ENCODE assay signal across 16 cellular contexts in genomic region chr22:21622624-21623401, GRCh38. TPM values are rescaled to one million over a fixed set of nuclear protein-coding genes. Genes with fewer than 3 reads are reported as not detected.
DNase-seq lines count a peak whose midpoint lies in the region; ATAC-seq, FAIRE-seq and TF ChIP-seq lines count a peak whose summit lies in the region.
"Had no signal": no experiment of that assay in that cellular context is flagged by ENCODE, and none has a peak within 500 bp of the region (broad histone marks: within the 10 kb centered on the region; RNA-seq: fewer than 3 reads in every experiment).

No MANE protein-coding gene starts in this region.

- H3K4me2 ChIP-seq in HCT116 (ENCODE audit: low read length) (no peak overlapping the region), K562 (ENCODE audit: insufficient read depth, low read length) (no peak overlapping the region)
- H3K4me2 ChIP-seq: PC-9 had no signal

- H4K20me1 ChIP-seq in HCT116 (ENCODE audit: insufficient read depth) (no peaks in the 10 kb centered on the region), K562 (replicated peaks; ENCODE audit: control insufficient read depth, insufficient read depth, low read length) (peaks cover 80% of the 10 kb centered on the region)

- FAIRE-seq in K562 (lab: Jason Lieb, UNC) (no peak), frontal cortex (lab: Jason Lieb, UNC) (no peak)
- FAIRE-seq: small intestine had no signal

- H3K27me3 ChIP-seq in HCT116 (ENCODE audit: insufficient read depth, low read length): no peaks in the 10 kb centered on the region
- H3K27me3 ChIP-seq in K562 (ENCODE audit: control insufficient read depth in 2 of 2, insufficient read depth in 2 of 2, low read length in 2 of 2): no peaks in the 10 kb centered on the region

- H3K27ac Mint-ChIP-seq in CD14-positive monocyte (peak overlapping the region in 6 of 7 donors; percentile 22 to 81 (median 58)), nephron progenitor cell (peak overlapping the region; percentile 95)
- H3K27ac Mint-ChIP-seq: B cell had no signal

- H3K27ac ChIP-seq in HCT116 (ENCODE audit: low read depth, low read length) (peak overlapping the region; percentile 7; the same call in 1 of the 2 replicates), K562 (ENCODE audit: extremely low read depth, low read depth, low read length) (no peak overlapping the region)
- H3K27ac ChIP-seq: PC-9 had no signal

- H3K4me1 Mint-ChIP-seq in CD14-positive monocyte (peaks cover 63% of the 10 kb centered on the region), nephron progenitor cell (peaks cover 54% of the 10 kb centered on the region)

- TF ChIP-seq POLR2A in HCT116 (IDR thresholded peaks at IDR 0.05; ENCODE audit: borderline replicate concordance, extremely low read depth, insufficient read depth, insufficient read length) (no peak), K562 (conservative IDR thresholded peaks at IDR 0.05) (no peak)

- H3K9me1 ChIP-seq in K562 (ENCODE audit: control insufficient read depth, insufficient read depth, low read length): peaks cover 41% of the 10 kb centered on the region

- POLR2A ChIA-PET in HCT116 (lab: Charles Lee) (interaction anchor here (0.9 kb wide), 1 partner anchor 19 kb away, joined by 3 read pairs; the partner anchor contains the start of gene SDF2L1), K562 (lab: Yijun Ruan, JAX) (interaction anchor here (0.6 to 76.8 kb wide), 11 partner anchors 3 to 1443 kb away, joined by 3 to 4622 read pairs (median 4); partner anchors contain the start of genes CCDC116, PPIL2, SDF2L1 and YDJC)

- H3K4me3 ChIP-seq in HCT116 (replicated peaks in 1 of 2; ENCODE audit: low read depth in 1 of 2, low read length in 2 of 2) (no peak overlapping the region), K562 (no peak overlapping the region)
- H3K4me3 ChIP-seq: lung, PC-9 had no signal

- no peak overlapping the region for H3K9ac ChIP-seq in HCT116 (ENCODE audit: low read length)
- H3K9ac ChIP-seq in K562 (ENCODE audit: insufficient read depth in 1 of 2, low read depth in 2 of 2, low read length in 2 of 2): peak overlapping the region in 1 of 2 experiments; percentile 24; a peak in 1 of 4 replicates

- peaks cover 0 to 26% of the 10 kb centered on the region in 2 experiments; a peak in 1 of 4 replicates for H3K36me3 ChIP-seq in HCT116 (ENCODE audit: control insufficient read depth in 1 of 2, insufficient read depth in 2 of 2, low read length in 2 of 2)
- H3K36me3 ChIP-seq in K562 (ENCODE audit: control insufficient read depth, insufficient read depth, low read length): peaks cover 92% of the 10 kb centered on the region

- H3K9me2 ChIP-seq in HCT116 (ENCODE audit: insufficient read depth): no peaks in the 10 kb centered on the region

- no peak for TF ChIP-seq CTCF in CD14-positive monocyte (IDR thresholded peaks at IDR 0.05)
- no peak for TF ChIP-seq CTCF in HCT116 (IDR thresholded peaks at IDR 0.05 in 2 of 3, conservative IDR thresholded peaks at IDR 0.05 in 1 of 3; ENCODE audit: borderline replicate concordance in 1 of 3, insufficient read depth in 1 of 3, low read depth in 2 of 3, low read length in 2 of 3)
- no peak for TF ChIP-seq CTCF in K562 (IDR thresholded peaks at IDR 0.05 in 2 of 3, conservative IDR thresholded peaks at IDR 0.05 in 1 of 3; ENCODE audit: insufficient read depth in 2 of 3, low read depth in 1 of 3, low read length in 3 of 3)
- TF ChIP-seq CTCF in nephron progenitor cell (IDR thresholded peaks at IDR 0.05): no peak

- H3K36me3 Mint-ChIP-seq in CD14-positive monocyte (peaks cover 15 to 52% of the 10 kb centered on the region in 2 donors), nephron progenitor cell (ENCODE audit: low read depth) (peaks cover 8% of the 10 kb centered on the region)

- CTCF ChIA-PET in HCT116 (lab: Charles Lee): interaction anchor here (0.7 to 3.2 kb wide), 3 partner anchors 9 to 24 kb away, joined by 3 to 16 read pairs (median 3); partner anchors contain the start of genes CCDC116 and SDF2L1
- CTCF ChIA-PET in K562 (lab: Yijun Ruan, JAX; ENCODE audit: low intra/inter-chr PET ratio): interaction anchor here (0.8 to 2.6 kb wide), 2 partner anchors 19 to 24 kb away, joined by 4 to 40 read pairs; partner anchors contain the start of gene SDF2L1

- BruUV-seq in HCT116 (replicated peaks; lab: Mats Ljungman, UMichigan): no TSS peak
- no TSS peak for BruUV-seq in K562 (replicated peaks; lab: Mats Ljungman, UMichigan)

- RAD21 ChIA-PET in HCT116 (lab: Charles Lee; ENCODE audit: low non-redundant PET in 1 of 2, low total read pairs in 2 of 2, uncharacterized antibody in 2 of 2, unreplicated experiment in 2 of 2): no interaction called here

- H3K4me3 Mint-ChIP-seq in CD14-positive monocyte (no peak overlapping the region), nephron progenitor cell (no peak overlapping the region)
- H3K4me3 Mint-ChIP-seq: B cell had no signal

- DNase-seq in CD14-positive monocyte (ENCODE audit: low spot score): no peak
- no peak for DNase-seq in HCT116 (ENCODE audit: low read depth, low spot score)
- DNase-seq in K562 (ENCODE audit: extremely low read depth in 1 of 4, low spot score in 3 of 4): peak in 1 of 4 experiments; percentile 37
- no peak for DNase-seq in nephron progenitor cell
- DNase-seq in effector CD8-positive, alpha-beta T cell (lab: John Stamatoyannopoulos, UW): no peak
- no peak for DNase-seq in AG08396 (ENCODE audit: low spot score)
- DNase-seq in frontal cortex (ENCODE audit: low spot score in 2 of 2): no peak
- DNase-seq: activated CD4-positive, alpha-beta T cell treated with anti-CD3 and anti-CD28 coated beads for 1 hour; activated T-cell treated with anti-CD3 and anti-CD28 coated beads, Interleukin-2, amount 50 U/mL, for 1 hour; DND-41; NCI-H187; PC-9; small intestine had no signal

- H3K27me3 Mint-ChIP-seq in CD14-positive monocyte (ENCODE audit: low read depth in 3 of 3) (peaks cover 0 to 1% (median 0%) of the 10 kb centered on the region in 3 donors), nephron progenitor cell (ENCODE audit: low read depth, poor library complexity) (no peaks in the 10 kb centered on the region)
- H3K27me3 Mint-ChIP-seq: B cell had no signal

- H3K9me3 Mint-ChIP-seq in CD14-positive monocyte: no peaks in the 10 kb centered on the region
- H3K9me3 Mint-ChIP-seq in nephron progenitor cell: no peaks in the 10 kb centered on the region

- H3K79me2 ChIP-seq in HCT116 (ENCODE audit: insufficient read depth, low read length) (peaks cover 74% of the 10 kb centered on the region), K562 (ENCODE audit: control insufficient read depth, insufficient read depth, low read length) (peaks cover 88% of the 10 kb centered on the region)

- in situ Hi-C loops in K562 (cut with MboI): no loop called here

- TF ChIP-seq RAD21 in HCT116 (IDR thresholded peaks at IDR 0.05; ENCODE audit: low read depth): no peak
- no peak for TF ChIP-seq RAD21 in K562 (CRISPR knock-in tag; conservative IDR thresholded peaks at IDR 0.05 in 1 of 2, IDR thresholded peaks at IDR 0.05 in 1 of 2)

- intact Hi-C loops in CD14-positive monocyte (cut with micrococcal nuclease) (no loop called here), HCT116 (cut with micrococcal nuclease) (no loop called here), K562 (cut with micrococcal nuclease) (no loop called here)

- ATAC-seq in HCT116 (no peak), K562 (no peak)

- H2AFZ ChIP-seq in HCT116 (ENCODE audit: low read depth, low read length, poor library complexity, severe bottlenecking) (no peak overlapping the region), K562 (ENCODE audit: low read depth, low read length) (no peak overlapping the region)
- H2AFZ ChIP-seq: PC-9 had no signal

- TF ChIP-seq EP300 in K562 (IDR thresholded peaks at IDR 0.05; ENCODE audit: low read length): no peak

- WGBS in K562 (ENCODE audit: insufficient coverage, low coverage, missing lambda C conversion rate): 88% methylated on average over 26 of the region's 26 CpGs

- H3K9me3 ChIP-seq in HCT116 (ENCODE audit: control insufficient read depth in 1 of 2, insufficient read depth in 1 of 2, low read depth in 1 of 2, low read length in 2 of 2) (no peaks in the 10 kb centered on the region), K562 (replicated peaks; ENCODE audit: control insufficient read depth, insufficient read depth, low read depth, low read length) (no peaks in the 10 kb centered on the region)

- H3K4me1 ChIP-seq in HCT116 (ENCODE audit: control insufficient read depth in 1 of 2, insufficient read depth in 2 of 2, low read length in 2 of 2): peaks cover 0 to 12% of the 10 kb centered on the region in 2 experiments; a peak in 3 of 4 replicates
- peaks cover 25 to 56% of the 10 kb centered on the region in 2 experiments for H3K4me1 ChIP-seq in K562 (replicated peaks in 1 of 2; ENCODE audit: control insufficient read depth in 2 of 2, insufficient read depth in 2 of 2, low read length in 2 of 2)

RNA-seq across cellular contexts. Expression of gene YDJC, which starts 7.0 kb away (rescaled TPM):
- 10 to 100 TPM; 26.5 to 32.9 TPM for polyA plus RNA-seq in CD14-positive monocyte
- total RNA-seq in HCT116 (2021; ENCODE audit: unreplicated experiment): 78.3 TPM
- 65.4 and 68.8 TPM in 2 replicates for polyA plus RNA-seq in HCT116 (2012)
- total RNA-seq in K562 (2011; cell fraction: chromatin; rRNA removed; ENCODE audit: low replicate concordance): 121 and 504 TPM in 2 replicates
- 857 and 885 TPM in 2 replicates for total RNA-seq in K562 (2011; cell fraction: nucleolus; rRNA removed)
- total RNA-seq in K562 (2011; cell fraction: nucleoplasm; rRNA removed): 325 and 370 TPM in 2 replicates
- total RNA-seq in K562 (2014; rRNA removed): 871 and 1,007 TPM in 2 replicates
- 69.0 and 87.5 TPM in 2 replicates for total RNA-seq in K562 (2014; rRNA removed; fragmentation: Illumina TruSeq; extraction: Trizol)
- 164 and 196 TPM in 2 replicates for total RNA-seq in K562 (2015; rRNA removed; fragmentation: Illumina TruSeq; extraction: Trizol)
- 626 and 641 TPM in 2 replicates for total RNA-seq in K562 (2021)
- 203 and 277 TPM in 2 replicates for polyA plus RNA-seq in K562 (2011; rRNA removed)
- polyA plus RNA-seq in K562 (2011; cell fraction: cytosol; rRNA removed): 382 and 1,449 TPM in 2 replicates
- 629 and 1,089 TPM in 2 replicates for polyA plus RNA-seq in K562 (2011; cell fraction: nucleus; rRNA removed)
- polyA plus RNA-seq in K562 (2012): 282 and 288 TPM in 2 replicates
- 106 and 159 TPM in 2 replicates for polyA plus RNA-seq in K562 (2014; fragmentation: Illumina TruSeq; extraction: Trizol)
- polyA plus RNA-seq in K562 (2014; fragmentation: Nextera tagmentation; extraction: Ambion mirVana): 10 to 100 TPM; 13.5 to 23.5 TPM
- polyA plus RNA-seq in K562 (2014; rRNA removed): 707 and 732 TPM in 2 replicates
- polyA minus RNA-seq in K562 (2011; rRNA and poly(A)+ RNA removed): 35.0 and 44.2 TPM in 2 replicates
- 212 and 264 TPM in 2 replicates for polyA minus RNA-seq in K562 (2011; cell fraction: cytosol; rRNA and poly(A)+ RNA removed)
- polyA minus RNA-seq in K562 (2011; cell fraction: nucleus; rRNA and poly(A)+ RNA removed): 294 and 313 TPM in 2 replicates
- 7.7 TPM for total RNA-seq in frontal cortex

RNA-seq across cellular contexts. Expression of gene CCDC116, which starts 9.7 kb away (rescaled TPM):
- not detected for polyA plus RNA-seq in CD14-positive monocyte
- 0.66 TPM for total RNA-seq in HCT116 (2021; ENCODE audit: unreplicated experiment)
- 0.19 and 0.40 TPM in 2 replicates for polyA plus RNA-seq in HCT116 (2012)
- 11.2 and 34.3 TPM in 2 replicates for total RNA-seq in K562 (2011; cell fraction: chromatin; rRNA removed; ENCODE audit: low replicate concordance)
- total RNA-seq in K562 (2011; cell fraction: nucleolus; rRNA removed): 28.7 and 33.9 TPM in 2 replicates
- 18.1 and 19.5 TPM in 2 replicates for total RNA-seq in K562 (2011; cell fraction: nucleoplasm; rRNA removed)
- 9.3 and 13.6 TPM in 2 replicates for total RNA-seq in K562 (2014; rRNA removed)
- 2.1 and 2.8 TPM in 2 replicates for total RNA-seq in K562 (2014; rRNA removed; fragmentation: Illumina TruSeq; extraction: Trizol)
- 4.7 and 5.2 TPM in 2 replicates for total RNA-seq in K562 (2015; rRNA removed; fragmentation: Illumina TruSeq; extraction: Trizol)
- total RNA-seq in K562 (2021): 11.3 and 15.6 TPM in 2 replicates
- polyA plus RNA-seq in K562 (2011; rRNA removed): 1.6 and 2.1 TPM in 2 replicates
- 1.8 and 5.8 TPM in 2 replicates for polyA plus RNA-seq in K562 (2011; cell fraction: cytosol; rRNA removed)
- polyA plus RNA-seq in K562 (2011; cell fraction: nucleus; rRNA removed): 6.5 and 19.5 TPM in 2 replicates
- polyA plus RNA-seq in K562 (2012): 5.2 and 6.4 TPM in 2 replicates
- 6.3 and 8.9 TPM in 2 replicates for polyA plus RNA-seq in K562 (2014; fragmentation: Illumina TruSeq; extraction: Trizol)
- polyA plus RNA-seq in K562 (2014; fragmentation: Nextera tagmentation; extraction: Ambion mirVana): 1 to 10 TPM; 1.6 to 2.3 TPM
- polyA plus RNA-seq in K562 (2014; rRNA removed): 7.1 and 8.6 TPM in 2 replicates
- 1.3 and 1.8 TPM in 2 replicates for polyA minus RNA-seq in K562 (2011; rRNA and poly(A)+ RNA removed)
- 1.5 and 3.9 TPM in 2 replicates for polyA minus RNA-seq in K562 (2011; cell fraction: cytosol; rRNA and poly(A)+ RNA removed)
- polyA minus RNA-seq in K562 (2011; cell fraction: nucleus; rRNA and poly(A)+ RNA removed): 8.3 and 12.3 TPM in 2 replicates
- total RNA-seq in frontal cortex: not detected
- total RNA-seq: NCI-H460 had no signal

RNA-seq across cellular contexts. Expression of gene SDF2L1, which starts 19.3 kb away (rescaled TPM):
- polyA plus RNA-seq in CD14-positive monocyte: 10 to 100 TPM; 44.7 to 46.2 TPM
- 86.2 TPM for total RNA-seq in HCT116 (2021; ENCODE audit: unreplicated experiment)
- polyA plus RNA-seq in HCT116 (2012): 66.8 and 101 TPM in 2 replicates
- total RNA-seq in K562 (2011; cell fraction: chromatin; rRNA removed; ENCODE audit: low replicate concordance): 72.2 and 221 TPM in 2 replicates
- 489 and 555 TPM in 2 replicates for total RNA-seq in K562 (2011; cell fraction: nucleolus; rRNA removed)
- total RNA-seq in K562 (2011; cell fraction: nucleoplasm; rRNA removed): 263 and 279 TPM in 2 replicates
- 894 and 989 TPM in 2 replicates for total RNA-seq in K562 (2014; rRNA removed)
- total RNA-seq in K562 (2014; rRNA removed; fragmentation: Illumina TruSeq; extraction: Trizol): 41.9 and 82.9 TPM in 2 replicates
- total RNA-seq in K562 (2015; rRNA removed; fragmentation: Illumina TruSeq; extraction: Trizol): 135 and 153 TPM in 2 replicates
- total RNA-seq in K562 (2021): 551 and 557 TPM in 2 replicates
- polyA plus RNA-seq in K562 (2011; rRNA removed): 124 and 218 TPM in 2 replicates
- polyA plus RNA-seq in K562 (2011; cell fraction: cytosol; rRNA removed): 273 and 603 TPM in 2 replicates
- polyA plus RNA-seq in K562 (2011; cell fraction: nucleus; rRNA removed): 110 and 123 TPM in 2 replicates
- 384 and 632 TPM in 2 replicates for polyA plus RNA-seq in K562 (2012)
- polyA plus RNA-seq in K562 (2014; fragmentation: Illumina TruSeq; extraction: Trizol): 33.8 and 82.2 TPM in 2 replicates
- polyA plus RNA-seq in K562 (2014; fragmentation: Nextera tagmentation; extraction: Ambion mirVana): 10 to 100 TPM; 15.1 to 34.8 TPM
- polyA plus RNA-seq in K562 (2014; rRNA removed): 666 and 827 TPM in 2 replicates
- 50.1 and 80.5 TPM in 2 replicates for polyA minus RNA-seq in K562 (2011; rRNA and poly(A)+ RNA removed)
- 107 and 114 TPM in 2 replicates for polyA minus RNA-seq in K562 (2011; cell fraction: cytosol; rRNA and poly(A)+ RNA removed)
- polyA minus RNA-seq in K562 (2011; cell fraction: nucleus; rRNA and poly(A)+ RNA removed): 37.7 and 69.6 TPM in 2 replicates
- total RNA-seq in frontal cortex: 2.9 TPM

RNA-seq across cellular contexts. Expression of gene PPIL2, which starts 43.0 kb away (rescaled TPM):
- polyA plus RNA-seq in CD14-positive monocyte (10 to 100 TPM in 1 of 2 donors, 1 to 10 TPM in 1; 8.9 to 16.8 TPM), K562 (2011; rRNA removed) (193 and 247 TPM in 2 replicates), K562 (2014; fragmentation: Illumina TruSeq; extraction: Trizol) (250 and 261 TPM in 2 replicates), K562 (2014; fragmentation: Nextera tagmentation; extraction: Ambion mirVana) (10 to 100 TPM; 13.2 to 28.8 TPM), K562 (2014; rRNA removed) (268 and 298 TPM in 2 replicates)
- total RNA-seq in HCT116 (2021; ENCODE audit: unreplicated experiment) (46.1 TPM), K562 (2014; rRNA removed) (174 and 195 TPM in 2 replicates), K562 (2014; rRNA removed; fragmentation: Illumina TruSeq; extraction: Trizol) (104 and 115 TPM in 2 replicates), K562 (2015; rRNA removed; fragmentation: Illumina TruSeq; extraction: Trizol) (170 and 172 TPM in 2 replicates), K562 (2021) (251 and 267 TPM in 2 replicates), frontal cortex (20.4 TPM)
- polyA plus RNA-seq in HCT116 (2012): 34.7 and 35.2 TPM in 2 replicates
- total RNA-seq in K562 (2011; cell fraction: chromatin; rRNA removed; ENCODE audit: low replicate concordance): 1,132 and 1,539 TPM in 2 replicates
- total RNA-seq in K562 (2011; cell fraction: nucleolus; rRNA removed): 736 and 826 TPM in 2 replicates
- 718 and 814 TPM in 2 replicates for total RNA-seq in K562 (2011; cell fraction: nucleoplasm; rRNA removed)
- polyA plus RNA-seq in K562 (2011; cell fraction: cytosol; rRNA removed): 143 and 211 TPM in 2 replicates
- polyA plus RNA-seq in K562 (2011; cell fraction: nucleus; rRNA removed): 801 and 951 TPM in 2 replicates
- 185 and 193 TPM in 2 replicates for polyA plus RNA-seq in K562 (2012)
- polyA minus RNA-seq in K562 (2011; rRNA and poly(A)+ RNA removed): 228 and 271 TPM in 2 replicates
- 95.6 and 98.4 TPM in 2 replicates for polyA minus RNA-seq in K562 (2011; cell fraction: cytosol; rRNA and poly(A)+ RNA removed)
- polyA minus RNA-seq in K562 (2011; cell fraction: nucleus; rRNA and poly(A)+ RNA removed): 325 and 509 TPM in 2 replicates

RNA-seq across cellular contexts. Expression of gene UBE2L3, which starts 55.3 kb away (rescaled TPM):
- polyA plus RNA-seq in CD14-positive monocyte (10 to 100 TPM; 69.6 to 88.9 TPM), K562 (2011; rRNA removed) (206 and 218 TPM in 2 replicates), K562 (2014; fragmentation: Illumina TruSeq; extraction: Trizol) (493 and 580 TPM in 2 replicates), K562 (2014; fragmentation: Nextera tagmentation; extraction: Ambion mirVana) (100 to 1,000 TPM; 575 to 625 TPM), K562 (2014; rRNA removed) (266 and 269 TPM in 2 replicates)
- total RNA-seq in HCT116 (2021; ENCODE audit: unreplicated experiment) (55.6 TPM), K562 (2014; rRNA removed) (215 and 275 TPM in 2 replicates), K562 (2014; rRNA removed; fragmentation: Illumina TruSeq; extraction: Trizol) (285 and 298 TPM in 2 replicates), K562 (2015; rRNA removed; fragmentation: Illumina TruSeq; extraction: Trizol) (335 and 354 TPM in 2 replicates), K562 (2021) (240 TPM in 2 replicates), frontal cortex (27.3 TPM)
- 27.8 and 39.1 TPM in 2 replicates for polyA plus RNA-seq in HCT116 (2012)
- total RNA-seq in K562 (2011; cell fraction: chromatin; rRNA removed; ENCODE audit: low replicate concordance): 76.2 and 94.2 TPM in 2 replicates
- total RNA-seq in K562 (2011; cell fraction: nucleolus; rRNA removed): 66.2 and 75.7 TPM in 2 replicates
- 78.4 and 92.8 TPM in 2 replicates for total RNA-seq in K562 (2011; cell fraction: nucleoplasm; rRNA removed)
- polyA plus RNA-seq in K562 (2011; cell fraction: cytosol; rRNA removed): 145 and 195 TPM in 2 replicates
- polyA plus RNA-seq in K562 (2011; cell fraction: nucleus; rRNA removed): 56.6 and 72.9 TPM in 2 replicates
- 253 and 378 TPM in 2 replicates for polyA plus RNA-seq in K562 (2012)
- 172 and 189 TPM in 2 replicates for polyA minus RNA-seq in K562 (2011; rRNA and poly(A)+ RNA removed)
- 89.8 and 112 TPM in 2 replicates for polyA minus RNA-seq in K562 (2011; cell fraction: cytosol; rRNA and poly(A)+ RNA removed)
- polyA minus RNA-seq in K562 (2011; cell fraction: nucleus; rRNA and poly(A)+ RNA removed): 25.2 and 45.9 TPM in 2 replicates

Comparison
In these comparisons a context has a peak if more than half of its experiments do, and no peak if none do; other contexts are left out.
1. RNA of gene SDF2L1, which starts 19.3 kb away (total RNA-seq): 41.9 to 989 TPM in K562 and 86.2 TPM in HCT116 (single experiment); 2.9 TPM in frontal cortex (single experiment); every median in the first group is over 10 times any median in the second.